ENCODE assay signal across 15 cellular contexts in genomic region chr19:16073481-16073880, GRCh38. TPM values are rescaled to one million over a fixed set of nuclear protein-coding genes. Genes with fewer than 3 reads are reported as not detected.
A peak's percentile ranks its signal among the peaks of the same experiment; 100 is the strongest.
DNase-seq lines count a peak whose midpoint lies in the region; ATAC-seq, FAIRE-seq and TF ChIP-seq lines count a peak whose summit lies in the region.
"Had no signal": no experiment of that assay in that cellular context is flagged by ENCODE, and none has a peak within 500 bp of the region (broad histone marks: within the 10 kb centered on the region; RNA-seq: fewer than 3 reads in every experiment).

No MANE protein-coding gene starts in this region.

- H3K79me1 ChIP-seq in mesenchymal stem cell (replicated peaks; ENCODE audit: low read length, poor library complexity, severe bottlenecking): no peaks in the 10 kb centered on the region

- no peaks in the 10 kb centered on the region for H3K9me3 Mint-ChIP-seq in activated T-cell treated with anti-CD3 and anti-CD28 coated beads, Interleukin-2, amount 50 U/mL, for 4 hours
- no peaks in the 10 kb centered on the region for H3K9me3 Mint-ChIP-seq in activated CD8-positive, alpha-beta T cell treated with anti-CD3 and anti-CD28 coated beads, Interleukin-2, amount 10 ng/mL, durations not matched to agents 7 days and 5 days (ENCODE audit: insufficient read depth)

- no peak overlapping the region for H2AK5ac ChIP-seq in mesenchymal stem cell (ENCODE audit: low read length, severe bottlenecking)

- ATAC-seq in activated T-cell treated with anti-CD3 and anti-CD28 coated beads, Interleukin-2, amount 50 U/mL, for 4 hours: no peak
- no peak for ATAC-seq in activated CD8-positive, alpha-beta T cell treated with anti-CD3 and anti-CD28 coated beads, Interleukin-2, amount 10 ng/mL, durations not matched to agents 7 days and 5 days
- no peak for ATAC-seq in thoracic aorta (ENCODE audit: insufficient number of reproducible peaks, low FRiP score, low read depth)
- ATAC-seq in GM21381 (IDR thresholded peaks at IDR 0.05; ENCODE audit: unreplicated experiment): no peak
- ATAC-seq: mucosa of descending colon, right lobe of liver had no signal

- H3K27me3 ChIP-seq in mesenchymal stem cell (ENCODE audit: control insufficient read depth in 1 of 2, insufficient read depth in 1 of 2, low read length in 2 of 2): no peaks in the 10 kb centered on the region
- no peaks in the 10 kb centered on the region for H3K27me3 ChIP-seq in thoracic aorta (replicated peaks; ENCODE audit: insufficient read depth)
- H3K27me3 ChIP-seq: brain microvascular endothelial cell, right lobe of liver had no signal

- no peak overlapping the region for H2BK15ac ChIP-seq in mesenchymal stem cell (ENCODE audit: low read depth, poor library complexity, severe bottlenecking)

- peaks cover 0 to 21% of the 10 kb centered on the region in 2 experiments for H3K36me3 ChIP-seq in mesenchymal stem cell (ENCODE audit: control insufficient read depth in 1 of 2, insufficient read depth in 2 of 2, low read depth in 1 of 2, low read length in 2 of 2)
- peaks cover 8% of the 10 kb centered on the region for H3K36me3 ChIP-seq in thoracic aorta
- H3K36me3 ChIP-seq: right lobe of liver had no signal

- peak overlapping the region in 1 of 2 experiments; percentile 66 for H3K4ac ChIP-seq in mesenchymal stem cell (ENCODE audit: low read depth in 1 of 2, low read length in 2 of 2)

- H2AFZ ChIP-seq in mesenchymal stem cell (ENCODE audit: low read depth, low read length): no peak overlapping the region

- 91% methylated on average over 7 of the region's 7 CpGs for WGBS in mesenchymal stem cell

- no peak for TF ChIP-seq CTCF in thoracic aorta (IDR thresholded peaks at IDR 0.05)

- no peak overlapping the region for H3K4me3 Mint-ChIP-seq in activated T-cell treated with anti-CD3 and anti-CD28 coated beads, Interleukin-2, amount 50 U/mL, for 4 hours
- H3K4me3 Mint-ChIP-seq in activated CD8-positive, alpha-beta T cell treated with anti-CD3 and anti-CD28 coated beads, Interleukin-2, amount 10 ng/mL, durations not matched to agents 7 days and 5 days: no peak overlapping the region

- H3K9me3 ChIP-seq in mesenchymal stem cell (ENCODE audit: control insufficient read depth, low read length) (no peaks in the 10 kb centered on the region), thoracic aorta (no peaks in the 10 kb centered on the region)
- H3K9me3 ChIP-seq: HAP-1, mucosa of descending colon, right lobe of liver had no signal

- H3K27ac Mint-ChIP-seq in activated CD8-positive, alpha-beta T cell treated with anti-CD3 and anti-CD28 coated beads, Interleukin-2, amount 10 ng/mL, durations not matched to agents 7 days and 5 days: peak overlapping the region; percentile 93

- H3K4me1 Mint-ChIP-seq in activated T-cell treated with anti-CD3 and anti-CD28 coated beads, Interleukin-2, amount 50 U/mL, for 4 hours (ENCODE audit: low read depth): peaks cover 44% of the 10 kb centered on the region
- peaks cover 52% of the 10 kb centered on the region for H3K4me1 Mint-ChIP-seq in activated CD8-positive, alpha-beta T cell treated with anti-CD3 and anti-CD28 coated beads, Interleukin-2, amount 10 ng/mL, durations not matched to agents 7 days and 5 days (ENCODE audit: low read depth)

- H2BK12ac ChIP-seq in mesenchymal stem cell (ENCODE audit: low read length in 2 of 2): peak overlapping the region in 1 of 2 experiments; percentile 80

- POLR2A ChIA-PET in activated CD8-positive, alpha-beta T cell treated with anti-CD3 and anti-CD28 coated beads, Interleukin-2, amount 10 ng/mL, durations not matched to agents 7 days and 5 days (lab: Charles Lee): interaction anchor here (0.9 to 4.9 kb wide), 4 partner anchors 9 to 296 kb away, joined by 3 to 33 read pairs (median 4); no protein-coding TSS in a partner anchor

- no peaks in the 10 kb centered on the region for H3K36me3 Mint-ChIP-seq in activated T-cell treated with anti-CD3 and anti-CD28 coated beads, Interleukin-2, amount 50 U/mL, for 4 hours (ENCODE audit: insufficient read depth)
- peaks cover 14% of the 10 kb centered on the region for H3K36me3 Mint-ChIP-seq in activated CD8-positive, alpha-beta T cell treated with anti-CD3 and anti-CD28 coated beads, Interleukin-2, amount 10 ng/mL, durations not matched to agents 7 days and 5 days (ENCODE audit: low read depth)

- H3K27ac ChIP-seq in mesenchymal stem cell (ENCODE audit: low read length, poor library complexity, severe bottlenecking) (no peak overlapping the region), thoracic aorta (peak overlapping the region; percentile 79 to 97)
- H3K27ac ChIP-seq: brain microvascular endothelial cell, right lobe of liver had no signal

- FAIRE-seq in RCC 7860 (lab: Jason Lieb, UNC): no peak

- H3K27me3 Mint-ChIP-seq in activated T-cell treated with anti-CD3 and anti-CD28 coated beads, Interleukin-2, amount 50 U/mL, for 4 hours (ENCODE audit: low read depth): no peaks in the 10 kb centered on the region
- H3K27me3 Mint-ChIP-seq in activated CD8-positive, alpha-beta T cell treated with anti-CD3 and anti-CD28 coated beads, Interleukin-2, amount 10 ng/mL, durations not matched to agents 7 days and 5 days (ENCODE audit: low read depth): no peaks in the 10 kb centered on the region

- H3K9ac ChIP-seq in mesenchymal stem cell (ENCODE audit: low read length): no peak overlapping the region

- H3K23ac ChIP-seq in mesenchymal stem cell (ENCODE audit: low read length in 2 of 2): no peak overlapping the region

- H3K4me3 ChIP-seq in mesenchymal stem cell (ENCODE audit: insufficient read depth in 1 of 2, low read depth in 1 of 2, low read length in 2 of 2): no peak overlapping the region
- H3K4me3 ChIP-seq in thoracic aorta: no peak overlapping the region
- H3K4me3 ChIP-seq: HAP-1, mucosa of descending colon, right lobe of liver had no signal

- peak overlapping the region in 1 of 2 experiments; percentile 2 for H3K14ac ChIP-seq in mesenchymal stem cell (ENCODE audit: low read length in 2 of 2)

- peak; percentile 17 for DNase-seq in activated T-cell treated with anti-CD3 and anti-CD28 coated beads, Interleukin-2, amount 50 U/mL, for 1 hour
- no peak for DNase-seq in activated T-cell treated with anti-CD3 and anti-CD28 coated beads, Interleukin-2, amount 50 U/mL, for 4 hours
- no peak for DNase-seq in activated CD8-positive, alpha-beta T cell treated with anti-CD3 and anti-CD28 coated beads, Interleukin-2, amount 10 ng/mL, durations not matched to agents 7 days and 5 days
- no peak for DNase-seq in mesenchymal stem cell
- DNase-seq in thoracic aorta (ENCODE audit: low spot score): no peak
- DNase-seq in RCC 7860 (ENCODE audit: low spot score): no peak
- DNase-seq in OCI-M2 (lab: John Stamatoyannopoulos, UW; ENCODE audit: unreplicated experiment): no peak
- DNase-seq: activated CD4-positive, alpha-beta T cell treated with anti-CD3 and anti-CD28 coated beads, Interleukin-2, amount 50 U/mL, for 48 hours; brain microvascular endothelial cell; NCI-H1436; NCI-H748 treated with DMSO at 0.1 percent for 48 hours had no signal

- peak overlapping the region; percentile 43 for H4K91ac ChIP-seq in mesenchymal stem cell (ENCODE audit: low read length)

- H3K4me1 ChIP-seq in mesenchymal stem cell (ENCODE audit: control insufficient read depth, insufficient read depth, low read depth, low read length): peaks cover 8% of the 10 kb centered on the region
- peaks cover 20 to 55% of the 10 kb centered on the region in 2 donors for H3K4me1 ChIP-seq in thoracic aorta (ENCODE audit: control insufficient read depth in 1 of 2, low read depth in 2 of 2)
- H3K4me1 ChIP-seq: right lobe of liver had no signal

- H2BK5ac ChIP-seq in mesenchymal stem cell (ENCODE audit: low read depth, low read length, poor library complexity, severe bottlenecking): no peak overlapping the region

- no peak overlapping the region for H2BK120ac ChIP-seq in mesenchymal stem cell (ENCODE audit: low read depth, low read length)

- CTCF ChIA-PET in activated CD8-positive, alpha-beta T cell treated with anti-CD3 and anti-CD28 coated beads, Interleukin-2, amount 10 ng/mL, durations not matched to agents 7 days and 5 days (lab: Charles Lee): interaction anchor here (0.9 to 9.1 kb wide), 6 partner anchors 10 to 109 kb away, joined by 3 to 92 read pairs (median 8); no protein-coding TSS in a partner anchor

- H4K8ac ChIP-seq in mesenchymal stem cell (ENCODE audit: low read length): no peak overlapping the region

- H3K18ac ChIP-seq in mesenchymal stem cell (ENCODE audit: low read depth in 1 of 2, low read length in 2 of 2): no peak overlapping the region

- no peak overlapping the region for H3K4me2 ChIP-seq in mesenchymal stem cell (ENCODE audit: low read length, poor library complexity, severe bottlenecking)

RNA-seq across cellular contexts. Expression of gene TPM4, which starts 2.8 kb away (rescaled TPM):
- total RNA-seq in activated T-cell treated with anti-CD3 and anti-CD28 coated beads, Interleukin-2, amount 50 U/mL, for 4 hours: 100 to 1,000 TPM; 153 to 177 (median 168) TPM
- total RNA-seq in activated CD8-positive, alpha-beta T cell treated with anti-CD3 and anti-CD28 coated beads, Interleukin-2, amount 10 ng/mL, durations not matched to agents 7 days and 5 days: 100 to 1,000 TPM; 424 to 436 TPM
- polyA plus RNA-seq in mesenchymal stem cell (2013, experiment 1 of 2): 881 TPM
- 886 TPM for polyA plus RNA-seq in mesenchymal stem cell (2013, experiment 2 of 2)
- 1,000 to 10,000 TPM in 1 of 2 donors, 100 to 1,000 TPM in 1; 964 to 1,096 TPM for total RNA-seq in thoracic aorta

RNA-seq across cellular contexts. Expression of gene RAB8A, which starts 38.2 kb away (rescaled TPM):
- 100 to 1,000 TPM; 140 to 167 (median 153) TPM for total RNA-seq in activated T-cell treated with anti-CD3 and anti-CD28 coated beads, Interleukin-2, amount 50 U/mL, for 4 hours
- 100 to 1,000 TPM; 156 to 167 TPM for total RNA-seq in activated CD8-positive, alpha-beta T cell treated with anti-CD3 and anti-CD28 coated beads, Interleukin-2, amount 10 ng/mL, durations not matched to agents 7 days and 5 days
- polyA plus RNA-seq in mesenchymal stem cell (2013, experiment 1 of 2): 54.8 TPM
- polyA plus RNA-seq in mesenchymal stem cell (2013, experiment 2 of 2): 54.2 TPM
- 10 to 100 TPM; 40.5 to 41.5 TPM for total RNA-seq in thoracic aorta
